ENCODE assay signal across 21 cellular contexts in the genomic region with DNA sequence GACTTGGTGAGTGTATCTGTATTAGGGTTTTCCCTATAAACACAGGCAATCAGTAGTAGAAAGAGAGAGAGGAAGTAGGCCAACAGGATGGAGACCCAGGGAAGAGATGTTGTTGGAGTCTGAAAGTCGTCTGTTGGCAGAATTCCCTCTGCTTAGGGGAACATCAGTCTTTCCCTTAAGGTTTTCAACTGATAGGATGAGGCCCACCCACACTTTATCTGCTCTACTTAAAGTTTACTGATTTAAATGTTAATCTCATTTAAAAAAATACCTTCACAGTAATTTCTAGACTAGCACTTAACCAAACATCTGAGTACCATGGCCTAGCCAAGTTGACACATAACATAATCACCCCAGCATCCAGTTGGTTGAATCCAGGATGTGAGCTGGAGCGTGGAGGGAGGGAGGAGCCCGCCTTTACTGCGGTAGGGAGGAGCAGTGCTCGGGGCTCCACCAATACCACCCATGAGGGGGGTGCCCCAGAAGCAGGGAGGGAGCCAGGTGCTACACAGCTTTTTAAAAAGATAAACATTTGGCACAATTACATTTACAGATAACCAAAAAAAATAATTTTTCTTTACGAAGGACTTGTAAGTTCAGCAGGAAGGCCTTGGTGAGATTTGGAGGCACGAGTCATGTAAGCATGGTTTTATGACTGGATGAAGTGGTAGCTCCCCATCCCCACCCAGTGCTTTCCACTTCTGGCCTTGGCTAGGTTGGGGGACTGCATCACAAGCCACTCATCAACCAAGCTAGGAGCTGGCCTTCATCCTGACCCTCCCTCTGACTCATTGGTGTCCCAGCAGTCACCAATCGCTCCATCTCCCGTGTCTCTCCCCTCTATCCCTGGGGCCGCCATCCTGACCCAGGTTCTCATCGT. TPM values are rescaled to one million over a fixed set of nuclear protein-coding genes. Genes with fewer than 3 reads are reported as not detected.
DNase-seq lines count a peak whose midpoint lies in the region; ATAC-seq and TF ChIP-seq lines count a peak whose summit lies in the region.
"Had no signal": no experiment of that assay in that cellular context is flagged by ENCODE, and none has a peak within 500 bp of the region (broad histone marks: within the 10 kb centered on the region; RNA-seq: fewer than 3 reads in every experiment).

No MANE protein-coding gene starts in this region.

- CTCF ChIA-PET in mammary epithelial cell (lab: Charles Lee; ENCODE audit: low non-redundant PET): no interaction called here
- CTCF ChIA-PET in MCF 10A (lab: Yijun Ruan, JAX): interaction anchor here (0.6 kb wide), 1 partner anchor 45 kb away, joined by 3 read pairs; no protein-coding TSS in a partner anchor
- CTCF ChIA-PET in HEK293 (lab: Yijun Ruan, JAX): no interaction called here

- H3K4me1 Mint-ChIP-seq in MCF 10A (ENCODE audit: insufficient read depth, unreplicated experiment) (peaks cover 8% of the 10 kb centered on the region), chondrocyte (ENCODE audit: low read depth) (peaks cover 30% of the 10 kb centered on the region)
- peaks cover 3 to 4% of the 10 kb centered on the region in 2 donors for H3K4me1 Mint-ChIP-seq in effector memory CD8-positive, alpha-beta T cell (ENCODE audit: low read depth in 2 of 2)

- no peak for DNase-seq in mammary epithelial cell
- DNase-seq in MCF 10A (ENCODE audit: unreplicated experiment): no peak
- DNase-seq in chondrocyte (ENCODE audit: low spot score): no peak
- DNase-seq in stimulated activated naive CD8-positive, alpha-beta T cell treated with anti-CD3 and anti-CD28 coated beads, Interleukin-15, Interleukin-2, amounts not matched to agents 100 U/mL and 50 U/mL, for 24 hours: peak; percentile 34
- DNase-seq in effector memory CD8-positive, alpha-beta T cell: no peak
- DNase-seq: anterior cingulate cortex, head of caudate nucleus, NCI-H187, NCI-H2227 treated with DMSO at 0.1 percent for 48 hours, NCI-H748 treated with DMSO at 0.1 percent for 48 hours, occipital lobe, testis had no signal

- dilution Hi-C loops in mammary epithelial cell (cut with HindIII; ENCODE audit: low sequenced_read_pairs): loop anchor here (5.0 kb wide), 1 partner anchor 47 kb away; no protein-coding TSS in a partner anchor

- ATAC-seq in stimulated activated naive CD8-positive, alpha-beta T cell treated with anti-CD3 and anti-CD28 coated beads, Interleukin-15, Interleukin-2, amounts not matched to agents 100 U/mL and 50 U/mL, for 24 hours: peak; percentile 81
- no peak for ATAC-seq in HG03039 (IDR thresholded peaks at IDR 0.05; ENCODE audit: unreplicated experiment)
- ATAC-seq in effector memory CD8-positive, alpha-beta T cell (replicated peaks): no peak
- ATAC-seq in GM18505 (IDR thresholded peaks at IDR 0.05; ENCODE audit: unreplicated experiment): no peak

- H4K20me1 ChIP-seq in mammary epithelial cell (ENCODE audit: insufficient read depth, low read length): no peaks in the 10 kb centered on the region

- H3K36me3 ChIP-seq in mammary epithelial cell (ENCODE audit: insufficient read depth, low read length): no peaks in the 10 kb centered on the region
- no peaks in the 10 kb centered on the region for H3K36me3 ChIP-seq in HEK293 (ENCODE audit: control insufficient read depth in 2 of 2, insufficient read depth in 1 of 2, low read length in 2 of 2)
- H3K36me3 ChIP-seq: cardiac muscle cell, HAP-1 had no signal

- POLR2A ChIA-PET in MCF 10A (lab: Yijun Ruan, JAX): interaction anchor here (0.7 to 1.2 kb wide), 2 partner anchors 9 to 115 kb away, joined by 3 to 5 read pairs; no protein-coding TSS in a partner anchor
- POLR2A ChIA-PET in HEK293 (lab: Yijun Ruan, JAX): no interaction called here

- H3K27me3 Mint-ChIP-seq in MCF 10A (ENCODE audit: insufficient read depth, unreplicated experiment) (no peaks in the 10 kb centered on the region), chondrocyte (ENCODE audit: low read depth) (no peaks in the 10 kb centered on the region)
- peaks cover 27 to 28% of the 10 kb centered on the region in 2 donors for H3K27me3 Mint-ChIP-seq in effector memory CD8-positive, alpha-beta T cell

- no peaks in the 10 kb centered on the region for H3K9me3 Mint-ChIP-seq in MCF 10A (ENCODE audit: unreplicated experiment)
- peaks cover 9% of the 10 kb centered on the region for H3K9me3 Mint-ChIP-seq in chondrocyte (ENCODE audit: low read depth)
- H3K9me3 Mint-ChIP-seq in effector memory CD8-positive, alpha-beta T cell: peaks cover 0 to 3% of the 10 kb centered on the region in 2 donors

- H3K9ac ChIP-seq in mammary epithelial cell (ENCODE audit: insufficient read depth, low read length): no peak overlapping the region
- H3K9ac ChIP-seq: KMS-11 had no signal

- H3K4me3 Mint-ChIP-seq in MCF 10A (ENCODE audit: unreplicated experiment) (no peak overlapping the region), chondrocyte (ENCODE audit: unreplicated experiment) (no peak overlapping the region)
- H3K4me3 Mint-ChIP-seq in effector memory CD8-positive, alpha-beta T cell: no peak overlapping the region
- H3K4me3 Mint-ChIP-seq: memory B cell had no signal

- intact Hi-C loops in mammary epithelial cell (cut with micrococcal nuclease): loop anchor here (5.0 kb wide), 1 partner anchor 42 kb away; no protein-coding TSS in a partner anchor
- intact Hi-C loops in MCF 10A (cut with micrococcal nuclease): no loop called here

- no peaks in the 10 kb centered on the region for H3K79me2 ChIP-seq in mammary epithelial cell (ENCODE audit: insufficient read depth, low read length)

- H3K4me1 ChIP-seq in mammary epithelial cell (ENCODE audit: insufficient read depth, low read length) (peaks cover 10% of the 10 kb centered on the region), HEK293 (ENCODE audit: control insufficient read depth, insufficient read depth, low read length) (no peaks in the 10 kb centered on the region)
- H3K4me1 ChIP-seq: HAP-1, testis had no signal

- TF ChIP-seq POLR2A in GM18505 (IDR thresholded peaks at IDR 0.05; ENCODE audit: borderline replicate concordance, extremely low read depth, insufficient read depth, insufficient read length): no peak

- H3K36me3 Mint-ChIP-seq in MCF 10A (ENCODE audit: insufficient read depth, unreplicated experiment) (no peaks in the 10 kb centered on the region), chondrocyte (ENCODE audit: low read depth) (no peaks in the 10 kb centered on the region)
- peaks cover 4% of the 10 kb centered on the region for H3K36me3 Mint-ChIP-seq in effector memory CD8-positive, alpha-beta T cell (ENCODE audit: insufficient read depth)

- no peak overlapping the region for H3K4me2 ChIP-seq in mammary epithelial cell (ENCODE audit: insufficient read depth, low read depth, low read length)
- H3K4me2 ChIP-seq: KMS-11, smooth muscle cell had no signal

- in situ Hi-C loops in mammary epithelial cell (cut with MboI; ENCODE audit: low sequenced_read_pairs in 2 of 2): no loop called here

- peak overlapping the region; percentile 36 for H2AFZ ChIP-seq in mammary epithelial cell (ENCODE audit: low read depth, low read length)

- no peak overlapping the region for H3K27ac Mint-ChIP-seq in MCF 10A (ENCODE audit: low read depth, unreplicated experiment)
- H3K27ac Mint-ChIP-seq in chondrocyte (ENCODE audit: unreplicated experiment): peak overlapping the region; percentile 15
- H3K27ac Mint-ChIP-seq in effector memory CD8-positive, alpha-beta T cell: no peak overlapping the region
- H3K27ac Mint-ChIP-seq: memory B cell had no signal

- H3K27me3 ChIP-seq in mammary epithelial cell (ENCODE audit: insufficient read depth, low read length): no peaks in the 10 kb centered on the region
- H3K27me3 ChIP-seq: cardiac muscle cell, testis had no signal

- H3K4me3 ChIP-seq in mammary epithelial cell (replicated peaks in 1 of 3; ENCODE audit: insufficient read depth in 1 of 3, low read depth in 2 of 3, low read length in 3 of 3) (no peak overlapping the region), HEK293 (ENCODE audit: low read depth, low read length) (no peak overlapping the region)
- H3K4me3 ChIP-seq: cardiac muscle cell, HAP-1, smooth muscle cell, testis had no signal

- no TSS peak for BruUV-seq in mammary epithelial cell (replicated peaks; lab: Mats Ljungman, UMichigan)
- no TSS peak for BruUV-seq in MCF 10A (replicated peaks; lab: Mats Ljungman, UMichigan)

- 92% methylated on average over 11 of the region's 11 CpGs for WGBS in mammary epithelial cell (ENCODE audit: low coverage, missing lambda C conversion rate)

- no peak for TF ChIP-seq CTCF in mammary epithelial cell (conservative IDR thresholded peaks at IDR 0.05 in 1 of 2, IDR thresholded peaks at IDR 0.05 in 1 of 2; ENCODE audit: extremely low read depth in 1 of 2, insufficient read depth in 1 of 2, low read depth in 1 of 2, low read length in 2 of 2)
- TF ChIP-seq CTCF in MCF 10A (IDR thresholded peaks at IDR 0.05; ENCODE audit: unreplicated experiment): no peak
- TF ChIP-seq CTCF in HEK293 (tag by site-specific recombination; IDR thresholded peaks at IDR 0.05): no peak
- TF ChIP-seq CTCF in chondrocyte (IDR thresholded peaks at IDR 0.05): no peak

- H3K27ac ChIP-seq in mammary epithelial cell (ENCODE audit: insufficient read depth, low read depth, low read length) (no peak overlapping the region), HEK293 (ENCODE audit: extremely low read depth, low read depth, low read length) (no peak overlapping the region)
- H3K27ac ChIP-seq: C4-2B, cardiac muscle cell, KMS-11, testis had no signal

- H3K9me3 ChIP-seq in mammary epithelial cell (replicated peaks; ENCODE audit: insufficient read depth, low read length) (peaks cover 5% of the 10 kb centered on the region), HEK293 (ENCODE audit: control insufficient read depth, insufficient read depth, low read depth, low read length) (no peaks in the 10 kb centered on the region)
- H3K9me3 ChIP-seq: HAP-1, testis had no signal

RNA-seq across cellular contexts. Expression of gene SNX9, which starts 18.4 kb away (rescaled TPM):
- 10 to 100 TPM; 31.5 to 59.0 TPM for total RNA-seq in mammary epithelial cell
- 42.5 TPM for polyA plus RNA-seq in mammary epithelial cell
- polyA minus RNA-seq in mammary epithelial cell: 24.8 TPM
- 33.1 and 37.4 TPM in 2 replicates for total RNA-seq in MCF 10A (2022)
- 31.7 to 47.1 TPM (median 43.9 TPM) in 3 replicates for total RNA-seq in chondrocyte
